Comparison of ENCODE assay signal across 8 cellular contexts in the genomic region with DNA sequence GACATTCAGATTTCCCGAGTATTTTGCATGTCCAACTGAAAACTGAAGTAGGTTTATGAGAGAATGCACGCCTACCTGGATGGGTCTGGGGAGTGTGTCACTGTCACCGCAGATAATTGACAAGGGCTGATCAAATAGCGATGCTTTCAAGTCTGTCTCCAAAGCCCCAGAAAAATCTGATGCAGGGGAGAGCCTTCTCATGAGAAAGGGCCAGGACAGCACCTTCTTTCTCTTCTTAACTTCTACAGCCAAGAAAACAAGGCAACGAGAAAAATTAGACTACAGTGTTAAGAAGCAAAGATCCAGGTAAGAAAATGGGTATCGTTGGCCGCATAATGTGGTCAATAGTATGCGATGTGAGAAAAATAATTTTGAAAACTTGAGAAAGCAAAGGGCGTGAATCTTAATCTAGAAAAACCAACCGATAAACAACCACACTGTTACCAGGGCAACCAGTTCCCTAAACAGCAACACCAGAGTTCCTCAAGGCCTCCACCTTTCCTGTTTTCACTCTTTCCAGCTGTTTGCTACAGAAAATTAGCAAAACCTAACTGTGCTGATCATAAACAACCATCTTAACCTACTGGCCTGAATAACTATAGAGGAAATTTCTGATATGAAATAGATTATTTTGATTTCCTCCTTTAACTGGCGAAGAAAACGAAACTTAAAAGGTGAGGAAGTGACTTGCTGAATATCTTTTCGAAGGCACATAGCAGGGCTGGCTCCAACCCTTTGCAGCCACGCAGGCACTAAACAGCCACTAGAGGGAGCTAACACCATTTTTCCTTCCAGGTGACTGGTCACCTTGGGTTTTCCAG. TPM values are rescaled to one million over a fixed set of nuclear protein-coding genes. Genes with fewer than 3 reads are reported as not detected.
DNase-seq lines count a peak whose midpoint lies in the region; ATAC-seq, FAIRE-seq and TF ChIP-seq lines count a peak whose summit lies in the region.

No MANE protein-coding gene starts in this region.

- H3K27me3 ChIP-seq in A673 (replicated peaks; ENCODE audit: insufficient read depth, low read depth, low read length, poor library complexity) = no peaks in the 10 kb centered on the region

- intact Hi-C loops in A673 (cut with micrococcal nuclease; ENCODE audit: unreplicated experiment) = loop anchor here (2.0 to 10.0 kb wide), 2 partner anchors 63 to 93 kb away; no protein-coding TSS in a partner anchor
- intact Hi-C loops in activated CD4-positive, alpha-beta T cell treated with anti-CD3 and anti-CD28 coated beads, Interleukin-2, amount 10 ng/mL, durations not matched to agents 24 days and 14 days (cut with micrococcal nuclease) = loop anchor here (1.0 to 10.0 kb wide), 5 partner anchors 45 to 933 kb away; a partner anchor contains a TSS
- intact Hi-C loops in dendritic cell treated with granulocyte-macrophage colony-stimulating factor and Interleukin-4, amounts not matched to agents 40 ng/mL and 50 ng/mL, for 4 days (cut with micrococcal nuclease) = loop anchor here (1.0 to 5.0 kb wide), 3 partner anchors 35 to 75 kb away; no protein-coding TSS in a partner anchor

- H3K4me3 Mint-ChIP-seq in activated CD4-positive, alpha-beta T cell treated with anti-CD3 and anti-CD28 coated beads, Interleukin-2, amount 10 ng/mL, durations not matched to agents 24 days and 14 days = peak overlapping the region; percentile 94
- H3K4me3 Mint-ChIP-seq in dendritic cell treated with granulocyte-macrophage colony-stimulating factor and Interleukin-4, amounts not matched to agents 40 ng/mL and 50 ng/mL, for 4 days = peak overlapping the region; percentile 82

- no peak overlapping the region for H3K27ac ChIP-seq in A673 (ENCODE audit: low read depth, low read length, poor library complexity, severe bottlenecking)

- H3K36me3 Mint-ChIP-seq in activated CD4-positive, alpha-beta T cell treated with anti-CD3 and anti-CD28 coated beads, Interleukin-2, amount 10 ng/mL, durations not matched to agents 24 days and 14 days (ENCODE audit: low read depth) = peaks cover 76% of the 10 kb centered on the region
- H3K36me3 Mint-ChIP-seq in dendritic cell treated with granulocyte-macrophage colony-stimulating factor and Interleukin-4, amounts not matched to agents 40 ng/mL and 50 ng/mL, for 4 days (ENCODE audit: low read depth) = peaks cover 68% of the 10 kb centered on the region

- TF ChIP-seq CTCF in A673 (conservative IDR thresholded peaks at IDR 0.05; ENCODE audit: low read depth, low read length) = peak; percentile 99

- H3K9me3 ChIP-seq in A673 (ENCODE audit: low read depth, low read length, poor library complexity, severe bottlenecking) = no peaks in the 10 kb centered on the region

- BruUV-seq in A673 (replicated peaks; lab: Mats Ljungman, UMichigan) = no TSS peak

- peaks cover 57% of the 10 kb centered on the region for H3K4me1 Mint-ChIP-seq in activated CD4-positive, alpha-beta T cell treated with anti-CD3 and anti-CD28 coated beads, Interleukin-2, amount 10 ng/mL, durations not matched to agents 24 days and 14 days
- peaks cover 61% of the 10 kb centered on the region for H3K4me1 Mint-ChIP-seq in dendritic cell treated with granulocyte-macrophage colony-stimulating factor and Interleukin-4, amounts not matched to agents 40 ng/mL and 50 ng/mL, for 4 days (ENCODE audit: low read depth)

- FAIRE-seq in GM18507 (lab: Jason Lieb, UNC) = peak; percentile 92

- DNase-seq in A673 (ENCODE audit: low spot score) (peak; percentile 59), GM18507 (ENCODE audit: extremely low spot score, insufficient read length, low read depth) (no peak), NCI-H526 treated with DMSO at 0.1 percent for 48 hours (lab: John Stamatoyannopoulos, UW) (peak; percentile 67), left lobe of liver (ENCODE audit: low spot score) (peak; percentile 74)
- DNase-seq in activated CD4-positive, alpha-beta T cell treated with anti-CD3 and anti-CD28 coated beads, Interleukin-2, amount 10 ng/mL, durations not matched to agents 24 days and 14 days = peak; percentile 93
- peak; percentile 80 for DNase-seq in stimulated activated CD4-positive, alpha-beta T cell treated with anti-CD3 and anti-CD28 coated beads, Interleukin-4, amount 100 ng/mL, for 24 hours

- ATAC-seq in HG03378 (IDR thresholded peaks at IDR 0.05; ENCODE audit: unreplicated experiment) (peak; percentile 28), left lobe of liver (peak; percentile 99)

- no peaks in the 10 kb centered on the region for H3K27me3 Mint-ChIP-seq in activated CD4-positive, alpha-beta T cell treated with anti-CD3 and anti-CD28 coated beads, Interleukin-2, amount 10 ng/mL, durations not matched to agents 24 days and 14 days
- no peaks in the 10 kb centered on the region for H3K27me3 Mint-ChIP-seq in dendritic cell treated with granulocyte-macrophage colony-stimulating factor and Interleukin-4, amounts not matched to agents 40 ng/mL and 50 ng/mL, for 4 days

- no peak overlapping the region for H3K4me3 ChIP-seq in A673 (ENCODE audit: low read depth, low read length, poor library complexity, severe bottlenecking)

- H3K27ac Mint-ChIP-seq in activated CD4-positive, alpha-beta T cell treated with anti-CD3 and anti-CD28 coated beads, Interleukin-2, amount 10 ng/mL, durations not matched to agents 24 days and 14 days = peak overlapping the region; percentile 99
- H3K27ac Mint-ChIP-seq in dendritic cell treated with granulocyte-macrophage colony-stimulating factor and Interleukin-4, amounts not matched to agents 40 ng/mL and 50 ng/mL, for 4 days = peak overlapping the region; percentile 97

- CTCF ChIA-PET in A673 (lab: Charles Lee) = interaction anchor here (0.5 to 1.3 kb wide), 6 partner anchors 11 to 621 kb away, joined by 3 to 12 read pairs (median 4); no protein-coding TSS in a partner anchor

- no peaks in the 10 kb centered on the region for H3K36me3 ChIP-seq in A673 (ENCODE audit: insufficient read depth, low read length, poor library complexity, severe bottlenecking)

- H3K9me3 Mint-ChIP-seq in activated CD4-positive, alpha-beta T cell treated with anti-CD3 and anti-CD28 coated beads, Interleukin-2, amount 10 ng/mL, durations not matched to agents 24 days and 14 days = peaks cover 1% of the 10 kb centered on the region
- no peaks in the 10 kb centered on the region for H3K9me3 Mint-ChIP-seq in dendritic cell treated with granulocyte-macrophage colony-stimulating factor and Interleukin-4, amounts not matched to agents 40 ng/mL and 50 ng/mL, for 4 days

- POLR2A ChIA-PET in A673 (lab: Charles Lee; ENCODE audit: low non-redundant PET) = no interaction called here

- H3K4me1 ChIP-seq in A673 (ENCODE audit: insufficient read depth, low read length, poor library complexity, severe bottlenecking) = no peaks in the 10 kb centered on the region

RNA-seq across cellular contexts. Expression of a gene that starts 2.6 kb away (rescaled TPM):
- total RNA-seq in A673 (2021) = 0.11 TPM in 1 of 2 replicates, not detected in the other
- 183 and 187 TPM in 2 replicates for total RNA-seq in activated CD4-positive, alpha-beta T cell treated with anti-CD3 and anti-CD28 coated beads, Interleukin-2, amount 10 ng/mL, durations not matched to agents 24 days and 14 days
- total RNA-seq in left lobe of liver = 0.45 TPM

RNA-seq across cellular contexts. Expression of a gene that starts 42.2 kb away (rescaled TPM):
- 4.0 and 5.6 TPM in 2 replicates for total RNA-seq in A673 (2021)
- total RNA-seq in activated CD4-positive, alpha-beta T cell treated with anti-CD3 and anti-CD28 coated beads, Interleukin-2, amount 10 ng/mL, durations not matched to agents 24 days and 14 days = 4.7 and 5.1 TPM in 2 replicates
- 4.7 TPM for total RNA-seq in left lobe of liver

Comparison
In these comparisons a context has a peak if more than half of its experiments do, and no peak if none do; other contexts are left out.
1. RNA of a gene that starts 2.6 kb away (total RNA-seq): 183 to 187 TPM in activated CD4-positive, alpha-beta T cell treated with anti-CD3 and anti-CD28 coated beads, Interleukin-2, amount 10 ng/mL, durations not matched to agents 24 days and 14 days; 0.45 TPM in left lobe of liver (single experiment) and 0.11 TPM in A673; every median in the first group is over 100 times any median in the second.